In the genomic region with DNA sequence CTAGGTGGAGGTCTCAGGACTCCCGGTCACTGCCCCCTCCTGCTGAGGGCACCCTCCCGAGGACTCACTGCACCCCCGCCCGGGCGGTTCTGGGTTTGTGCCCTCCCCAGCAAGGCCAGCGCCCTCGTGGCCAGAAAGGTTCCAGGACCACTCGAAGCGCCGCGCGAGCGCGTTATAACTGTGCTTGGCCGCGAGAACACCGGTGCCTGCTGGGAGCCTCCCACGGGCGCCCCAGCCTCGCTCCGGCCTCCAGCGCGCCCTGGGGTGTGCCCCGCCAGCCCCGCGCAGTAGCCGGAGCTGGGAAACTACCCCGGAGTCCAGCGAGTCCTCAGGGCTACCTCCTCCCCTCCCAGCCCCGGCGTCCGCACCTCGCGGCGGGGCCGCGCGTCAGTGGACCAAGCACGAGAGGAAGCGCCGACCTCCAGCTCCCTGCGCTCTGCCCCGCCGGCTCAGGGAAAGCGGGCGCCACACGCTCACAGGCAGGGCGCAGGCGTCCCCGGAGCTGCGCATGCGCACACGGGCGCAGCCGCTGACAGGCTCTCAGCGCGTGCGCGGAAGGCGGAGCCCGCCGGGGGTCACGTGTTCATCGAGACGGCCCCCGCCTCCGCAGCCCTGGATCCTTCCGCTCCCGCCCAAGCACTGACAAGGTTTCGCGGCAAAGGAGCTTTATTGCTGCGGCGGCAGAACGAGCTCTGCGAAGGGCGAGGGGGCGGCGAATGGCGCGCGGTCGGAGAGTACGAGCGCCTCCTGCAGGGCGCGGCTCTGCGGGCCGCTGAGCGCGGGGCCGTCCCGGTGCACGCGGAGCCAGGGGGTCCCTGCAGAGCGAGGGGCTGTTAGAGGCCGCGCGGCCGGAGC, we compare ENCODE assay signal across 1 cellular context.
TF ChIP-seq lines count a peak whose summit lies in the region.

A gene with protein sequence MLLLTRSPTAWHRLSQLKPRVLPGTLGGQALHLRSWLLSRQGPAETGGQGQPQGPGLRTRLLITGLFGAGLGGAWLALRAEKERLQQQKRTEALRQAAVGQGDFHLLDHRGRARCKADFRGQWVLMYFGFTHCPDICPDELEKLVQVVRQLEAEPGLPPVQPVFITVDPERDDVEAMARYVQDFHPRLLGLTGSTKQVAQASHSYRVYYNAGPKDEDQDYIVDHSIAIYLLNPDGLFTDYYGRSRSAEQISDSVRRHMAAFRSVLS (minus strand): TSS at position 495 of the 855 bp plus-strand sequence. CDS start 1,187 bp downstream, outside the sequence.

TF ChIP-seq in GM12878, 131 proteins besides CTCF, POLR2A, EP300 and RAD21 (continued from another document):
- TF ChIP-seq, protein P1, sequence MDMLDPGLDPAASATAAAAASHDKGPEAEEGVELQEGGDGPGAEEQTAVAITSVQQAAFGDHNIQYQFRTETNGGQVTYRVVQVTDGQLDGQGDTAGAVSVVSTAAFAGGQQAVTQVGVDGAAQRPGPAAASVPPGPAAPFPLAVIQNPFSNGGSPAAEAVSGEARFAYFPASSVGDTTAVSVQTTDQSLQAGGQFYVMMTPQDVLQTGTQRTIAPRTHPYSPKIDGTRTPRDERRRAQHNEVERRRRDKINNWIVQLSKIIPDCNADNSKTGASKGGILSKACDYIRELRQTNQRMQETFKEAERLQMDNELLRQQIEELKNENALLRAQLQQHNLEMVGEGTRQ (IDR thresholded peaks at IDR 0.05; ENCODE audit: borderline replicate concordance, low read depth, low read length), result peak; percentile 87
- no peak for TF ChIP-seq CBX5 (IDR thresholded peaks at IDR 0.05; ENCODE audit: low read depth)
- TF ChIP-seq NRF1 (conservative IDR thresholded peaks at IDR 0.05; ENCODE audit: low read depth, low read length), result peak; percentile 89
- TF ChIP-seq TAF1 (IDR thresholded peaks at IDR 0.05; ENCODE audit: borderline replicate concordance, low read depth, low read length), result peak; percentile 72
- peak; percentile 82 for TF ChIP-seq CHD2 (IDR thresholded peaks at IDR 0.05; ENCODE audit: borderline replicate concordance, low read depth, low read length)
- TF ChIP-seq BHLHE40 (IDR thresholded peaks at IDR 0.05; ENCODE audit: borderline replicate concordance in 1 of 2, low read depth in 2 of 2, low read length in 1 of 2), result peak; percentile 84 to 95
- TF ChIP-seq RAD51 (IDR thresholded peaks at IDR 0.05), result peak; percentile 95
- TF ChIP-seq MYC (IDR thresholded peaks at IDR 0.05; ENCODE audit: insufficient read depth, insufficient read length, insufficient replicate concordance, low read length, severe bottlenecking), result no peak
- TF ChIP-seq SIN3A (IDR thresholded peaks at IDR 0.05; ENCODE audit: low read depth, low read length), result no peak; the same call in 1 of the 2 replicates
- no peak for TF ChIP-seq SREBF2 (IDR thresholded peaks at IDR 0.05; ENCODE audit: low read length)
- TF ChIP-seq, protein P2, sequence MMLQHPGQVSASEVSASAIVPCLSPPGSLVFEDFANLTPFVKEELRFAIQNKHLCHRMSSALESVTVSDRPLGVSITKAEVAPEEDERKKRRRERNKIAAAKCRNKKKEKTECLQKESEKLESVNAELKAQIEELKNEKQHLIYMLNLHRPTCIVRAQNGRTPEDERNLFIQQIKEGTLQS (IDR thresholded peaks at IDR 0.05; ENCODE audit: borderline replicate concordance, extremely low read depth, low read depth, low read length), result peak; percentile 82; the same call in 1 of the 2 replicates
- TF ChIP-seq SRF (IDR thresholded peaks at IDR 0.05; ENCODE audit: low read depth in 2 of 2, low read length in 2 of 2), result no peak
- TF ChIP-seq RELA (IDR thresholded peaks at IDR 0.05; ENCODE audit: borderline replicate concordance, partially characterized antibody), result peak; percentile 69
- 0 out of 2 replicates have a peak, but pooled peaks have one; percentile 10 for TF ChIP-seq TCF3 (IDR thresholded peaks at IDR 0.05; ENCODE audit: borderline replicate concordance, insufficient read depth, low read depth, low read length)
- TF ChIP-seq EED (IDR thresholded peaks at IDR 0.05; ENCODE audit: low read depth), result 0 out of 2 replicates have a peak, but pooled peaks have one; percentile 20
- no peak for TF ChIP-seq KDM1A (IDR thresholded peaks at IDR 0.05; ENCODE audit: borderline replicate concordance)
